ENCODE assay signal across 7 cellular contexts in the genomic region with DNA sequence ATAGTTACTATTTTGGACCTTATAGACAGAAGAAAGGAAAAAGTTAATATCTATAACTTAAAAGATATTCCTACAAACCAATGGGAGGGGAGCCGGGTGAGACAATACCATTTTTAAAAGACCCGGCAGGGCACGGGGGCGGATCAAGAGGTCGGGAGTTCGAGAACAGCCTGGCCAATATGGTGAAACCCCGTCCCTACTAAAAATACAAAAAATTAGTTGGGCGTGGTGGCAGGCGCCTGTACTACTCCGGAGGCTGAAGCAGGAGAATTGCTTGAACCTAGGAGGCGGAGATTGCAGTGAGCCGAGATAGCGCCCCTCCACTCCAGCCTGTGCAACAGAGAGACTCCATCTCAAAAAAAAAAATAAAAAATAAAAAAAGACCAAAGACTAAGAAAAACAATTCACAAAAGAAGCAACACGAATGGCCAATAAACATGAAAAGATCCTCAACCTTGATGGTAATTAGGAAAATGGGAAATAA. TPM values are rescaled to one million over a fixed set of nuclear protein-coding genes. Genes with fewer than 3 reads are reported as not detected.
DNase-seq lines count a peak whose midpoint lies in the region; ATAC-seq, FAIRE-seq and TF ChIP-seq lines count a peak whose summit lies in the region.

No MANE protein-coding gene starts in this region.

- no peak overlapping the region for H2BK120ac ChIP-seq in H1 (replicated peaks; ENCODE audit: low read depth, low read length)

- no peak for DNase-seq in Peyer's patch
- DNase-seq in H1 (ENCODE audit: low read depth in 1 of 2, low spot score in 2 of 2) = no peak
- no peak for DNase-seq in dedifferentiated amniotic fluid mesenchymal stem cell (ENCODE audit: extremely low spot score)
- no peak for DNase-seq in NCI-H2107 (lab: John Stamatoyannopoulos, UW)

- TF ChIP-seq CTCF in HEK293 (tag by site-specific recombination; IDR thresholded peaks at IDR 0.05) (peak; percentile 42; the same call in 1 of the 2 replicates), Peyer's patch (IDR thresholded peaks at IDR 0.05) (no peak), H1 (IDR thresholded peaks at IDR 0.05; ENCODE audit: control extremely low read depth in 1 of 3, insufficient read depth in 1 of 3, low read depth in 1 of 3, low read length in 3 of 3) (no peak)

- H3K27me3 ChIP-seq in Peyer's patch = no peaks in the 10 kb centered on the region
- no peaks in the 10 kb centered on the region for H3K27me3 ChIP-seq in H1 (replicated peaks in 1 of 4; ENCODE audit: control insufficient read depth in 3 of 4, extremely low read depth in 1 of 4, insufficient read depth in 3 of 4, low read length in 3 of 4)
- no peaks in the 10 kb centered on the region for H3K27me3 ChIP-seq in rectal smooth muscle tissue (ENCODE audit: control insufficient read depth, insufficient read depth, low read length)

- H3K4ac ChIP-seq in H1 (replicated peaks; ENCODE audit: insufficient read length, low read depth, low read length) = no peak overlapping the region

- H3K9me3 ChIP-seq in HEK293 (ENCODE audit: control insufficient read depth, insufficient read depth, low read depth, low read length) (no peaks in the 10 kb centered on the region), Peyer's patch (no peaks in the 10 kb centered on the region), H1 (ENCODE audit: insufficient read depth in 2 of 2, low read depth in 1 of 2, low read length in 1 of 2) (no peaks in the 10 kb centered on the region)

- no peak overlapping the region for H2BK15ac ChIP-seq in H1 (ENCODE audit: low read length)

- TF ChIP-seq RAD21 in H1 (IDR thresholded peaks at IDR 0.05 in 1 of 2, conservative IDR thresholded peaks at IDR 0.05 in 1 of 2; ENCODE audit: low read depth in 2 of 2, low read length in 2 of 2) = no peak

- no peak for TF ChIP-seq EP300 in H1 (IDR thresholded peaks at IDR 0.05; ENCODE audit: borderline replicate concordance in 1 of 2, low read depth in 2 of 2, low read length in 2 of 2)

- POLR2A ChIA-PET in HEK293 (lab: Yijun Ruan, JAX) = interaction anchor here (0.6 to 0.7 kb wide), 2 partner anchors 203 to 811 kb away, joined by 3 to 4 read pairs; no protein-coding TSS in a partner anchor
- POLR2A ChIA-PET in H1 (lab: Charles Lee; ENCODE audit: partially characterized antibody) = interaction anchor here (0.8 to 1.2 kb wide), 4 partner anchors 57 to 288 kb away, joined by 3 to 4 read pairs (median 3); a partner anchor contains a TSS

- no peak overlapping the region for H4K91ac ChIP-seq in H1 (replicated peaks; ENCODE audit: insufficient read length, low read length)

- H2BK20ac ChIP-seq in H1 (ENCODE audit: low read length) = no peak overlapping the region

- no peak overlapping the region for H4K8ac ChIP-seq in H1 (ENCODE audit: extremely low read depth, insufficient read depth, low read length)

- no peak for ATAC-seq in HG03025 (IDR thresholded peaks at IDR 0.05; ENCODE audit: low FRiP score, unreplicated experiment)

- H3K9ac ChIP-seq in H1 (replicated peaks in 1 of 4; ENCODE audit: extremely low read depth in 1 of 4, low read depth in 3 of 4, low read length in 3 of 4) (no peak overlapping the region), rectal smooth muscle tissue (ENCODE audit: low read length) (no peak overlapping the region)

- no peak overlapping the region for H3K27ac ChIP-seq in HEK293 (ENCODE audit: extremely low read depth, low read depth, low read length)
- H3K27ac ChIP-seq in Peyer's patch = peak overlapping the region in 2 of 4 donors; percentile 79 to 93
- H3K27ac ChIP-seq in H1 (ENCODE audit: low read depth, low read length) = no peak overlapping the region
- no peak overlapping the region for H3K27ac ChIP-seq in rectal smooth muscle tissue (ENCODE audit: low read depth, low read length)

- H2AK5ac ChIP-seq in H1 (ENCODE audit: low read depth, low read length) = no peak overlapping the region

- H2BK12ac ChIP-seq in H1 (ENCODE audit: low read depth, low read length) = no peak overlapping the region

- no peak for FAIRE-seq in H1 (lab: Jason Lieb, UNC)

- no peaks in the 10 kb centered on the region for H4K20me1 ChIP-seq in H1 (replicated peaks in 1 of 2; ENCODE audit: control insufficient read depth in 1 of 2, insufficient read depth in 2 of 2, low read length in 2 of 2)

- H3K4me1 ChIP-seq in HEK293 (ENCODE audit: control insufficient read depth, insufficient read depth, low read length) (no peaks in the 10 kb centered on the region), Peyer's patch (peaks cover 0 to 21% (median 11%) of the 10 kb centered on the region in 4 donors), H1 (replicated peaks in 1 of 4; ENCODE audit: control insufficient read depth in 3 of 4, insufficient read depth in 4 of 4, low read length in 3 of 4) (no peaks in the 10 kb centered on the region), rectal smooth muscle tissue (ENCODE audit: control insufficient read depth, insufficient read depth, low read length) (peaks cover 8% of the 10 kb centered on the region)

- peak overlapping the region; percentile 95 for H3K4me3 ChIP-seq in HEK293 (ENCODE audit: low read depth, low read length)
- peak overlapping the region; percentile 65 to 98 (median 86) for H3K4me3 ChIP-seq in Peyer's patch
- peak overlapping the region in 3 of 4 experiments; percentile 11 to 84 (median 78); a peak in 4 of 8 replicates for H3K4me3 ChIP-seq in H1 (ENCODE audit: extremely low read depth in 1 of 4, insufficient read depth in 2 of 4, low read depth in 3 of 4, low read length in 4 of 4)
- H3K4me3 ChIP-seq in rectal smooth muscle tissue (ENCODE audit: low read length) = peak overlapping the region; percentile 99

- H3K56ac ChIP-seq in H1 (replicated peaks; ENCODE audit: insufficient read length, low read depth, low read length) = no peak overlapping the region

- H2AFZ ChIP-seq in H1 (ENCODE audit: low read length) = no peak overlapping the region

- TF ChIP-seq POLR2A in Peyer's patch (IDR thresholded peaks at IDR 0.05) (no peak), H1 (IDR thresholded peaks at IDR 0.05; ENCODE audit: control extremely low read depth in 1 of 2, low read depth in 2 of 2, low read length in 2 of 2) (no peak)

- H3K23ac ChIP-seq in H1 (ENCODE audit: insufficient read length) = no peak overlapping the region

- H3K23me2 ChIP-seq in H1 (ENCODE audit: low read depth, low read length) = peaks cover 2% of the 10 kb centered on the region; the same call in 1 of the 2 replicates

- H3K79me1 ChIP-seq in H1 (ENCODE audit: low read depth, low read length) = peaks cover 3% of the 10 kb centered on the region; the same call in 1 of the 2 replicates

- WGBS in H1 (ENCODE audit: extremely low coverage in 1 of 2, insufficient coverage in 1 of 2, insufficient read length in 1 of 2, insufficient replicate concordance in 2 of 2, low coverage in 1 of 2, low lambda C conversion rate in 2 of 2, missing lambda C conversion rate in 1 of 2), 2 experiments = 67% methylated on average over 14 of the region's 14 CpGs; no CpG with 5 or more reads in 1 of the 2 experiments

- no peak overlapping the region for H4K5ac ChIP-seq in H1 (ENCODE audit: insufficient read length, low read depth, low read length)

- H2BK5ac ChIP-seq in H1 (ENCODE audit: low read depth, low read length) = no peak overlapping the region

- peaks cover 14 to 36% of the 10 kb centered on the region in 2 experiments for H3K79me2 ChIP-seq in H1 (ENCODE audit: control insufficient read depth in 1 of 2, insufficient read depth in 2 of 2, low read length in 2 of 2)

- no peak overlapping the region for H3K18ac ChIP-seq in H1 (ENCODE audit: extremely low read depth, low read length)

- H3K14ac ChIP-seq in H1 (ENCODE audit: insufficient read length) = no peak overlapping the region

- H3K4me2 ChIP-seq in H1 (ENCODE audit: insufficient read depth in 1 of 2, low read depth in 2 of 2, low read length in 2 of 2) = peak overlapping the region; percentile 70 to 81; a peak in 2 of 4 replicates

- CTCF ChIA-PET in HEK293 (lab: Yijun Ruan, JAX) = interaction anchor here (0.6 kb wide), 1 partner anchor 80 kb away, joined by 6 read pairs; no protein-coding TSS in a partner anchor
- CTCF ChIA-PET in H1 (lab: Charles Lee; ENCODE audit: partially characterized antibody) = no interaction called here

- H3K36me3 ChIP-seq in HEK293 (ENCODE audit: control insufficient read depth in 2 of 2, insufficient read depth in 1 of 2, low read length in 2 of 2) (peaks cover 0 to 6% of the 10 kb centered on the region in 2 experiments; a peak in 2 of 3 replicates), Peyer's patch (no peaks in the 10 kb centered on the region), H1 (ENCODE audit: control insufficient read depth in 2 of 4, insufficient read depth in 4 of 4, low read length in 3 of 4) (peaks cover 0 to 4% (median 0%) of the 10 kb centered on the region in 4 experiments; a peak in 1 of 8 replicates), rectal smooth muscle tissue (ENCODE audit: control insufficient read depth, insufficient read depth, low read length) (no peaks in the 10 kb centered on the region)

TF ChIP-seq in HEK293, 187 proteins besides CTCF, POLR2A, EP300 and RAD21 (continues in another document):
- peak; percentile 14; the same call in 1 of the 2 replicates for TF ChIP-seq ZNF10 (tag by site-specific recombination; IDR thresholded peaks at IDR 0.05)
- TF ChIP-seq ZBTB8A (tag by site-specific recombination; IDR thresholded peaks at IDR 0.05) = peak; percentile 18

TF ChIP-seq in H1, 55 proteins besides CTCF, POLR2A, EP300 and RAD21 (continues in another document):
- TF ChIP-seq GTF2F1 (IDR thresholded peaks at IDR 0.05; ENCODE audit: borderline replicate concordance, low read depth, low read length) (no peak), SUZ12 (IDR thresholded peaks at IDR 0.05; ENCODE audit: low read length) (no peak)
- TF ChIP-seq, protein P1, sequence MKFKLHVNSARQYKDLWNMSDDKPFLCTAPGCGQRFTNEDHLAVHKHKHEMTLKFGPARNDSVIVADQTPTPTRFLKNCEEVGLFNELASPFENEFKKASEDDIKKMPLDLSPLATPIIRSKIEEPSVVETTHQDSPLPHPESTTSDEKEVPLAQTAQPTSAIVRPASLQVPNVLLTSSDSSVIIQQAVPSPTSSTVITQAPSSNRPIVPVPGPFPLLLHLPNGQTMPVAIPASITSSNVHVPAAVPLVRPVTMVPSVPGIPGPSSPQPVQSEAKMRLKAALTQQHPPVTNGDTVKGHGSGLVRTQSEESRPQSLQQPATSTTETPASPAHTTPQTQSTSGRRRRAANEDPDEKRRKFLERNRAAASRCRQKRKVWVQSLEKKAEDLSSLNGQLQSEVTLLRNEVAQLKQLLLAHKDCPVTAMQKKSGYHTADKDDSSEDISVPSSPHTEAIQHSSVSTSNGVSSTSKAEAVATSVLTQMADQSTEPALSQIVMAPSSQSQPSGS (IDR thresholded peaks at IDR 0.05; ENCODE audit: low read length) = no peak

RNA-seq across cellular contexts. Expression of a gene that starts 1.2 kb away (rescaled TPM):
- 10 to 100 TPM; 31.5 to 79.2 (median 42.6) TPM for total RNA-seq in Peyer's patch
- 88.2 and 91.4 TPM in 2 replicates for total RNA-seq in H1 (2021; fragmentation: NEBNext Ultra II Directional; extraction: Animal tissue kit (Norgen Biotek cat#: 25700))
- polyA plus RNA-seq in H1 (2011; rRNA removed) = 94.0 and 101 TPM in 2 replicates
- 67.5 TPM for polyA plus RNA-seq in H1 (2011; cell fraction: cytosol; rRNA removed)
- 60.6 TPM for polyA plus RNA-seq in H1 (2011; cell fraction: nucleus; rRNA removed)
- polyA plus RNA-seq in H1 (2012, experiment 1 of 2) = 90.8 to 102 TPM (median 101 TPM) in 4 replicates
- polyA plus RNA-seq in H1 (2012, experiment 2 of 2) = 71.5 TPM
- 157 TPM for polyA plus RNA-seq in H1 (2013, experiment 1 of 2)
- 164 TPM for polyA plus RNA-seq in H1 (2013, experiment 2 of 2)
- polyA minus RNA-seq in H1 (2011; rRNA and poly(A)+ RNA removed) = 59.7 and 62.8 TPM in 2 replicates
- 41.5 TPM for polyA minus RNA-seq in H1 (2011; cell fraction: cytosol; rRNA and poly(A)+ RNA removed)
- polyA minus RNA-seq in H1 (2011; cell fraction: nucleus; rRNA and poly(A)+ RNA removed) = 22.3 TPM
